8 cellular contexts compared by ENCODE assay signal in genomic region chr17:4945176-4945943, GRCh38. TPM values are rescaled to one million over a fixed set of nuclear protein-coding genes. Genes with fewer than 3 reads are reported as not detected.
DNase-seq lines count a peak whose midpoint lies in the region; ATAC-seq and TF ChIP-seq lines count a peak whose summit lies in the region.

No MANE protein-coding gene starts in this region.

- DNase-seq in GM10248 (ENCODE audit: extremely low spot score) (peak; percentile 75), LHCN-M2 (ENCODE audit: low read depth) (peak; percentile 94), dorsolateral prefrontal cortex (peak in 8 of 10 donors; percentile 34 to 92 (median 70)), mucosa of descending colon (peak; percentile 77 to 88 (median 82))
- DNase-seq in activated CD4-positive, alpha-beta T cell treated with anti-CD3 and anti-CD28 coated beads for 48 hours: peak; percentile 91
- peak; percentile 92 for DNase-seq in stimulated activated CD8-positive, alpha-beta memory T cell treated with anti-CD3 and anti-CD28 coated beads, Interleukin-4, amount 100 ng/mL, for 48 hours

- ATAC-seq in mucosa of descending colon (peak; percentile 33), GM19324 (IDR thresholded peaks at IDR 0.05; ENCODE audit: low FRiP score, unreplicated experiment) (no peak), HG02763 (IDR thresholded peaks at IDR 0.05; ENCODE audit: unreplicated experiment) (no peak)

- POLR2A ChIA-PET in GM10248 (lab: Yijun Ruan, JAX): interaction anchor here (1.1 kb wide), 1 partner anchor 22 kb away, joined by 6 read pairs; the partner anchor contains the start of gene SPAG7

- CTCF ChIA-PET in GM10248 (lab: Yijun Ruan, JAX): interaction anchor here (1.1 to 4.0 kb wide), 4 partner anchors 11 to 85 kb away, joined by 3 to 11 read pairs (median 6); partner anchors contain the start of genes INCA1 and KIF1C

- TF ChIP-seq CTCF in GM10248 (IDR thresholded peaks at IDR 0.05; ENCODE audit: control extremely low read depth, extremely low read depth, low read depth, missing control alignments) (no peak), dorsolateral prefrontal cortex (IDR thresholded peaks at IDR 0.05 in 54 of 56, conservative IDR thresholded peaks at IDR 0.05 in 2 of 56; ENCODE audit: low read depth in 1 of 56, partially characterized antibody in 56 of 56) (no peak), mucosa of descending colon (IDR thresholded peaks at IDR 0.05) (no peak)

- H3K27me3 ChIP-seq in dorsolateral prefrontal cortex: peaks cover 0 to 3% (median 0%) of the 10 kb centered on the region in 45 donors

- H3K36me3 ChIP-seq in mucosa of descending colon (ENCODE audit: low read depth): no peaks in the 10 kb centered on the region

- intact Hi-C loops in dorsolateral prefrontal cortex (cut with DNase I): loop anchor here (5.0 kb wide), 3 partner anchors 42 to 213 kb away; partner anchors contain the start of genes CAMTA2 (in 1 of the 2), CHRNE (in 1 of the 2) and MED11 (in 1 of the 2)
- intact Hi-C loops in mucosa of descending colon (cut with DNase I, micrococcal nuclease): no loop called here

- H3K4me3 ChIP-seq in dorsolateral prefrontal cortex: peak overlapping the region in 12 of 59 donors; percentile 8 to 97 (median 80)
- H3K4me3 ChIP-seq in mucosa of descending colon: no peak overlapping the region

- peak overlapping the region in 48 of 59 donors; percentile 6 to 98 (median 60) for H3K27ac ChIP-seq in dorsolateral prefrontal cortex

- peaks cover 38% of the 10 kb centered on the region for H3K4me1 ChIP-seq in mucosa of descending colon (ENCODE audit: low read depth)

- no peaks in the 10 kb centered on the region for H3K9me3 ChIP-seq in mucosa of descending colon

RNA-seq across cellular contexts. Expression of gene PFN1, which starts 3.0 kb away (rescaled TPM):
- total RNA-seq in LHCN-M2 (2014; rRNA removed): 1,610 and 1,782 TPM in 2 replicates
- polyA plus RNA-seq in LHCN-M2 (2012): 3,150 TPM
- total RNA-seq in dorsolateral prefrontal cortex: 100 to 1,000 TPM in 104 of 120 experiments, 10 to 100 TPM in 16; 84.4 to 206 (median 112) TPM
- total RNA-seq in mucosa of descending colon: 100 to 1,000 TPM; 605 to 825 (median 723) TPM

RNA-seq across cellular contexts. Expression of gene RNF167, which starts 5.3 kb away (rescaled TPM):
- total RNA-seq in LHCN-M2 (2014; rRNA removed): 34.4 and 38.2 TPM in 2 replicates
- 97.3 TPM for polyA plus RNA-seq in LHCN-M2 (2012)
- total RNA-seq in dorsolateral prefrontal cortex: 100 to 1,000 TPM in 28 of 120 experiments, 10 to 100 TPM in 92; 65.3 to 121 (median 91.1) TPM
- total RNA-seq in mucosa of descending colon: 100 to 1,000 TPM in 2 of 3 donors, 10 to 100 TPM in 1; 90.8 to 118 (median 114) TPM

RNA-seq across cellular contexts. Expression of gene SLC25A11, which starts 5.5 kb away (rescaled TPM):
- 92.3 and 93.5 TPM in 2 replicates for total RNA-seq in LHCN-M2 (2014; rRNA removed)
- polyA plus RNA-seq in LHCN-M2 (2012): 86.2 TPM
- 100 to 1,000 TPM in 9 of 120 experiments, 10 to 100 TPM in 111; 56.8 to 113 (median 82.2) TPM for total RNA-seq in dorsolateral prefrontal cortex
- 10 to 100 TPM; 68.4 to 87.2 (median 72.8) TPM for total RNA-seq in mucosa of descending colon

RNA-seq across cellular contexts. Expression of gene ENO3, which starts 5.6 kb away (rescaled TPM):
- total RNA-seq in LHCN-M2 (2014; rRNA removed) (5.2 and 7.9 TPM in 2 replicates), dorsolateral prefrontal cortex (10 to 100 TPM in 8 of 120 experiments, 1 to 10 TPM in 112; 1.4 to 20.7 (median 5.6) TPM), mucosa of descending colon (10 to 100 TPM in 2 of 3 donors, 1 to 10 TPM in 1; 8.6 to 12.4 (median 10.1) TPM)
- 15.1 TPM for polyA plus RNA-seq in LHCN-M2 (2012)

RNA-seq across cellular contexts. Expression of gene GP1BA, which starts 13.3 kb away (rescaled TPM):
- not detected in 2 replicates for total RNA-seq in LHCN-M2 (2014; rRNA removed)
- polyA plus RNA-seq in LHCN-M2 (2012): 0.21 TPM
- 1 to 10 TPM in 1 of 120 experiments, under 1 TPM in 15, not detected in 104; 0.16 to 1.0 (median 0.24) TPM for total RNA-seq in dorsolateral prefrontal cortex
- total RNA-seq in mucosa of descending colon: not detected

Comparison
In these comparisons a context has a peak if more than half of its experiments do, and no peak if none do; other contexts are left out.
1. intact Hi-C loops: an anchor here in dorsolateral prefrontal cortex (5.0 kb wide); none called in mucosa of descending colon.